ENCODE assay signal across 16 cellular contexts in genomic region chr5:39928709-39929108, GRCh38.
A peak's percentile ranks its signal among the peaks of the same experiment; 100 is the strongest.
DNase-seq lines count a peak whose midpoint lies in the region; ATAC-seq and TF ChIP-seq lines count a peak whose summit lies in the region.
"Had no signal": no experiment of that assay in that cellular context is flagged by ENCODE, and none has a peak within 500 bp of the region (broad histone marks: within the 10 kb centered on the region; RNA-seq: fewer than 3 reads in every experiment).

No MANE protein-coding gene starts in this region.

- no peak for TF ChIP-seq CTCF in left ventricle myocardium inferior (IDR thresholded peaks at IDR 0.05; ENCODE audit: borderline replicate concordance)
- no peak for TF ChIP-seq CTCF in cardiac fibroblast (IDR thresholded peaks at IDR 0.05; ENCODE audit: low read depth, low read length)
- TF ChIP-seq CTCF in Caco-2 (IDR thresholded peaks at IDR 0.05; ENCODE audit: insufficient read depth in 1 of 2, low read depth in 1 of 2, low read length in 1 of 2, severe bottlenecking in 1 of 2, unreplicated experiment in 1 of 2) = no peak
- no peak for TF ChIP-seq CTCF in Calu3 (IDR thresholded peaks at IDR 0.05; ENCODE audit: unreplicated experiment)

- H3K79me1 ChIP-seq in mesenchymal stem cell (replicated peaks; ENCODE audit: low read length, poor library complexity, severe bottlenecking) = no peaks in the 10 kb centered on the region

- H2BK120ac ChIP-seq in mesenchymal stem cell (ENCODE audit: low read depth, low read length) = no peak overlapping the region

- no peak overlapping the region for H3K27ac ChIP-seq in left ventricle myocardium inferior (replicated peaks)
- H3K27ac ChIP-seq in mesenchymal stem cell (ENCODE audit: low read length, poor library complexity, severe bottlenecking) = no peak overlapping the region
- H3K27ac ChIP-seq: 22Rv1, C4-2B had no signal

- H3K4ac ChIP-seq in mesenchymal stem cell (ENCODE audit: low read depth in 1 of 2, low read length in 2 of 2) = no peak overlapping the region

- H2BK5ac ChIP-seq in mesenchymal stem cell (ENCODE audit: low read depth, low read length, poor library complexity, severe bottlenecking) = no peak overlapping the region

- DNase-seq in Right ventricle myocardium inferior (ENCODE audit: missing footprints) (no peak), left ventricle myocardium inferior (no peak), GM03348 (ENCODE audit: low spot score) (peak; percentile 8), cardiac fibroblast (ENCODE audit: low read depth in 2 of 2) (peak; percentile 28 to 80), mesenchymal stem cell (no peak), A172 (ENCODE audit: low spot score) (no peak), Caco-2 (no peak), Calu3 (no peak)
- DNase-seq: ACHN; BE2C; CD4-positive, alpha-beta memory T cell; DND-41; GDM1; H7 had no signal

- BruUV-seq in Caco-2 (replicated peaks; lab: Mats Ljungman, UMichigan) = no TSS peak
- BruUV-seq in Calu3 (replicated peaks; lab: Mats Ljungman, UMichigan) = no TSS peak

- H3K27ac Mint-ChIP-seq in Caco-2 (ENCODE audit: unreplicated experiment) (no peak overlapping the region), Calu3 (ENCODE audit: unreplicated experiment) (no peak overlapping the region)
- H3K27ac Mint-ChIP-seq: CD4-positive, alpha-beta memory T cell had no signal

- H3K36me3 Mint-ChIP-seq in Caco-2 (ENCODE audit: insufficient read depth, unreplicated experiment) (no peaks in the 10 kb centered on the region), Calu3 (ENCODE audit: insufficient read depth, unreplicated experiment) (no peaks in the 10 kb centered on the region)
- H3K36me3 Mint-ChIP-seq: CD4-positive, alpha-beta memory T cell had no signal

- no peaks in the 10 kb centered on the region for H3K4me1 Mint-ChIP-seq in Caco-2 (ENCODE audit: low read depth, unreplicated experiment)
- H3K4me1 Mint-ChIP-seq in Calu3 (ENCODE audit: low read depth, unreplicated experiment) = no peaks in the 10 kb centered on the region
- H3K4me1 Mint-ChIP-seq: CD4-positive, alpha-beta memory T cell had no signal

- H4K8ac ChIP-seq in mesenchymal stem cell (ENCODE audit: low read length) = no peak overlapping the region

- H2BK12ac ChIP-seq in mesenchymal stem cell (ENCODE audit: low read length in 2 of 2) = no peak overlapping the region

- intact Hi-C loops in Right ventricle myocardium inferior (cut with DNase I) = no loop called here
- intact Hi-C loops in left ventricle myocardium inferior (cut with micrococcal nuclease) = no loop called here
- intact Hi-C loops in Caco-2 (cut with micrococcal nuclease; ENCODE audit: unreplicated experiment) = no loop called here
- intact Hi-C loops in Calu3 (cut with micrococcal nuclease; ENCODE audit: unreplicated experiment) = no loop called here

- H3K36me3 ChIP-seq in left ventricle myocardium inferior (no peaks in the 10 kb centered on the region), mesenchymal stem cell (ENCODE audit: control insufficient read depth in 1 of 2, insufficient read depth in 2 of 2, low read depth in 1 of 2, low read length in 2 of 2) (no peaks in the 10 kb centered on the region), Caco-2 (ENCODE audit: control insufficient read depth, insufficient read depth, low read length) (no peaks in the 10 kb centered on the region)
- H3K36me3 ChIP-seq: BE2C had no signal

- no peak overlapping the region for H2BK15ac ChIP-seq in mesenchymal stem cell (ENCODE audit: low read depth, poor library complexity, severe bottlenecking)

- peak overlapping the region; percentile 46 for H3K9ac ChIP-seq in mesenchymal stem cell (ENCODE audit: low read length)

- H3K18ac ChIP-seq in mesenchymal stem cell (ENCODE audit: low read depth in 1 of 2, low read length in 2 of 2) = no peak overlapping the region

- WGBS in mesenchymal stem cell = 93% methylated on average over 6 of the region's 6 CpGs

- no peak overlapping the region for H3K23ac ChIP-seq in mesenchymal stem cell (ENCODE audit: low read length in 2 of 2)

- no peak overlapping the region for H2AFZ ChIP-seq in mesenchymal stem cell (ENCODE audit: low read depth, low read length)

- CTCF ChIA-PET in Caco-2 (lab: Charles Lee) = no interaction called here
- CTCF ChIA-PET in Calu3 (lab: Charles Lee) = no interaction called here

- H3K27me3 ChIP-seq in left ventricle myocardium inferior (ENCODE audit: low read depth) (no peaks in the 10 kb centered on the region), mesenchymal stem cell (ENCODE audit: control insufficient read depth in 1 of 2, insufficient read depth in 1 of 2, low read length in 2 of 2) (no peaks in the 10 kb centered on the region), Caco-2 (replicated peaks; ENCODE audit: control insufficient read depth, insufficient read depth, low read length) (no peaks in the 10 kb centered on the region)
- H3K27me3 ChIP-seq: BE2C had no signal

- H2AK5ac ChIP-seq in mesenchymal stem cell (ENCODE audit: low read length, severe bottlenecking) = no peak overlapping the region

- H3K4me3 Mint-ChIP-seq in Caco-2 (ENCODE audit: unreplicated experiment) = no peak overlapping the region
- no peak overlapping the region for H3K4me3 Mint-ChIP-seq in Calu3 (ENCODE audit: low read depth, unreplicated experiment)
- H3K4me3 Mint-ChIP-seq: CD4-positive, alpha-beta memory T cell had no signal

- H3K4me2 ChIP-seq in mesenchymal stem cell (ENCODE audit: low read length, poor library complexity, severe bottlenecking) = no peak overlapping the region

- H3K9me3 Mint-ChIP-seq in Caco-2 (ENCODE audit: unreplicated experiment) (no peaks in the 10 kb centered on the region), Calu3 (ENCODE audit: low read depth, unreplicated experiment) (peaks cover 3% of the 10 kb centered on the region)

- H3K4me1 ChIP-seq in left ventricle myocardium inferior (no peaks in the 10 kb centered on the region), mesenchymal stem cell (ENCODE audit: control insufficient read depth, insufficient read depth, low read depth, low read length) (no peaks in the 10 kb centered on the region), Caco-2 (no peaks in the 10 kb centered on the region)
- H3K4me1 ChIP-seq: BE2C had no signal

- H3K9me3 ChIP-seq in left ventricle myocardium inferior (replicated peaks) = no peaks in the 10 kb centered on the region
- H3K9me3 ChIP-seq in mesenchymal stem cell (ENCODE audit: control insufficient read depth, low read length) = no peaks in the 10 kb centered on the region
- no peaks in the 10 kb centered on the region for H3K9me3 ChIP-seq in Caco-2
- H3K9me3 ChIP-seq: BE2C had no signal

- no peak overlapping the region for H4K91ac ChIP-seq in mesenchymal stem cell (ENCODE audit: low read length)

- H3K4me3 ChIP-seq in left ventricle myocardium inferior (no peak overlapping the region), cardiac fibroblast (replicated peaks in 1 of 2; ENCODE audit: low read depth in 2 of 2, low read length in 2 of 2) (no peak overlapping the region), mesenchymal stem cell (ENCODE audit: insufficient read depth in 1 of 2, low read depth in 1 of 2, low read length in 2 of 2) (no peak overlapping the region), Caco-2 (ENCODE audit: low read depth, low read length) (no peak overlapping the region)

- peaks cover 13% of the 10 kb centered on the region for H3K27me3 Mint-ChIP-seq in Caco-2 (ENCODE audit: insufficient read depth, unreplicated experiment)
- H3K27me3 Mint-ChIP-seq in Calu3 (ENCODE audit: unreplicated experiment) = no peaks in the 10 kb centered on the region

- H3K14ac ChIP-seq in mesenchymal stem cell (ENCODE audit: low read length in 2 of 2) = no peak overlapping the region

- POLR2A ChIA-PET in Caco-2 (lab: Charles Lee) = no interaction called here

- peak; percentile 59 for ATAC-seq in Right ventricle myocardium inferior

Comparison
In these comparisons a context has a peak if more than half of its experiments do, and no peak if none do; other contexts are left out.
1. DNase-seq: peak in GM03348 (single experiment) and cardiac fibroblast (2 of 2); none in Right ventricle myocardium inferior (single experiment), left ventricle myocardium inferior (single experiment), mesenchymal stem cell (single experiment), A172 (single experiment), Caco-2 (0 of 2) and Calu3 (single experiment).